In the genomic region with DNA sequence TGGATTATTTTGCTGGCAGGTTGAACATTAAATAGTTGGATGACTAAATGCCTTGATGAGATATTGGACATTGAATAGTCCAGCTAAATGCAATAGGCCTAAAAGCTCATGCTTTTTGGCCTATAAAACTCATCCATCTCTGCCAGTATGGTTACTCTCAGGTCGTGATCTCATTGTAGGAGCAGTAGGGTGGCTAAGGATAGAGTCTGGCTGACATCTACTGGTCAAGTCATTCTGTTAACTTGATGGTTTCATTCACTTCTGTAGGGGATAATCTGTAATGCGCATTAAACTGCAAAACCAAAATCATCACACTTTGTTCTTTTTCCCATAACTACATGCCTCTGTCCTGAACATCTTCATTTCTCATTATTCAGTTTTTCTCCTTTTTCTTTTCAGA, we compare ENCODE assay signal across 9 cellular contexts.
DNase-seq lines count a peak whose midpoint lies in the region; ATAC-seq and TF ChIP-seq lines count a peak whose summit lies in the region.
"Had no signal": no experiment of that assay in that cellular context is flagged by ENCODE, and none has a peak within 500 bp of the region (broad histone marks: within the 10 kb centered on the region; RNA-seq: fewer than 3 reads in every experiment).

No MANE protein-coding gene starts in this region.

- intact Hi-C loops in activated CD4-positive, alpha-beta T cell treated with anti-CD3 and anti-CD28 coated beads for 36 hours (cut with DNase I, micrococcal nuclease), result no loop called here

- POLR2A ChIA-PET in activated CD4-positive, alpha-beta T cell treated with anti-CD3 and anti-CD28 coated beads for 36 hours (lab: Charles Lee), result no interaction called here
- POLR2A ChIA-PET in activated CD4-positive, alpha-beta T cell treated with anti-CD3 and anti-CD28 coated beads, Interleukin-2, amount 10 ng/mL, durations not matched to agents 7 days and 5 days (lab: Charles Lee), result no interaction called here

- no peak overlapping the region for H3K4me3 Mint-ChIP-seq in osteocyte (ENCODE audit: unreplicated experiment)
- no peak overlapping the region for H3K4me3 Mint-ChIP-seq in activated CD4-positive, alpha-beta T cell treated with anti-CD3 and anti-CD28 coated beads for 36 hours
- no peak overlapping the region for H3K4me3 Mint-ChIP-seq in activated CD4-positive, alpha-beta T cell treated with anti-CD3 and anti-CD28 coated beads, Interleukin-2, amount 10 ng/mL, durations not matched to agents 7 days and 5 days

- H3K4me3 ChIP-seq in cardiac fibroblast (replicated peaks in 1 of 2; ENCODE audit: low read depth in 2 of 2, low read length in 2 of 2), result no peak overlapping the region
- H3K4me3 ChIP-seq: K562 had no signal

- DNase-seq in GM04504 (ENCODE audit: low read depth) (peak; percentile 40), NCI-H1105 (lab: John Stamatoyannopoulos, UW) (peak; percentile 5), cardiac fibroblast (ENCODE audit: low read depth in 2 of 2) (peak; percentile 21 to 81), osteocyte (ENCODE audit: extremely low spot score, unreplicated experiment) (no peak), GM20000 (ENCODE audit: low spot score) (no peak)
- no peak for DNase-seq in stimulated activated CD8-positive, alpha-beta memory T cell treated with anti-CD3 and anti-CD28 coated beads, Interleukin-4, amount 100 ng/mL, for 48 hours
- no peak for DNase-seq in activated CD4-positive, alpha-beta T cell treated with anti-CD3 and anti-CD28 coated beads for 36 hours
- DNase-seq in activated CD4-positive, alpha-beta T cell treated with anti-CD3 and anti-CD28 coated beads, Interleukin-2, amount 10 ng/mL, durations not matched to agents 7 days and 5 days, result no peak

- CTCF ChIA-PET in activated CD4-positive, alpha-beta T cell treated with anti-CD3 and anti-CD28 coated beads for 36 hours (lab: Charles Lee), result no interaction called here
- CTCF ChIA-PET in activated CD4-positive, alpha-beta T cell treated with anti-CD3 and anti-CD28 coated beads, Interleukin-2, amount 10 ng/mL, durations not matched to agents 7 days and 5 days (lab: Charles Lee), result no interaction called here

- peaks cover 2% of the 10 kb centered on the region for H3K4me1 Mint-ChIP-seq in osteocyte (ENCODE audit: unreplicated experiment)
- no peaks in the 10 kb centered on the region for H3K4me1 Mint-ChIP-seq in activated CD4-positive, alpha-beta T cell treated with anti-CD3 and anti-CD28 coated beads for 36 hours
- H3K4me1 Mint-ChIP-seq in activated CD4-positive, alpha-beta T cell treated with anti-CD3 and anti-CD28 coated beads, Interleukin-2, amount 10 ng/mL, durations not matched to agents 7 days and 5 days, result no peaks in the 10 kb centered on the region

- H3K9me3 Mint-ChIP-seq in osteocyte (ENCODE audit: unreplicated experiment), result no peaks in the 10 kb centered on the region
- H3K9me3 Mint-ChIP-seq in activated CD4-positive, alpha-beta T cell treated with anti-CD3 and anti-CD28 coated beads for 36 hours (ENCODE audit: low read depth), result no peaks in the 10 kb centered on the region
- H3K9me3 Mint-ChIP-seq in activated CD4-positive, alpha-beta T cell treated with anti-CD3 and anti-CD28 coated beads, Interleukin-2, amount 10 ng/mL, durations not matched to agents 7 days and 5 days, result no peaks in the 10 kb centered on the region

- ATAC-seq in activated CD4-positive, alpha-beta T cell treated with anti-CD3 and anti-CD28 coated beads for 36 hours, result no peak
- ATAC-seq: K562 had no signal

- TF ChIP-seq CTCF in cardiac fibroblast (IDR thresholded peaks at IDR 0.05; ENCODE audit: low read depth, low read length) (peak; percentile 64), osteocyte (IDR thresholded peaks at IDR 0.05) (peak; percentile 73), GM20000 (IDR thresholded peaks at IDR 0.05; ENCODE audit: extremely low read depth, missing control alignments) (no peak)

- no peak overlapping the region for H3K27ac Mint-ChIP-seq in osteocyte (ENCODE audit: unreplicated experiment)
- H3K27ac Mint-ChIP-seq in activated CD4-positive, alpha-beta T cell treated with anti-CD3 and anti-CD28 coated beads for 36 hours, result no peak overlapping the region
- no peak overlapping the region for H3K27ac Mint-ChIP-seq in activated CD4-positive, alpha-beta T cell treated with anti-CD3 and anti-CD28 coated beads, Interleukin-2, amount 10 ng/mL, durations not matched to agents 7 days and 5 days

- peaks cover 13% of the 10 kb centered on the region for H3K27me3 Mint-ChIP-seq in osteocyte (ENCODE audit: unreplicated experiment)
- no peaks in the 10 kb centered on the region for H3K27me3 Mint-ChIP-seq in activated CD4-positive, alpha-beta T cell treated with anti-CD3 and anti-CD28 coated beads for 36 hours
- no peaks in the 10 kb centered on the region for H3K27me3 Mint-ChIP-seq in activated CD4-positive, alpha-beta T cell treated with anti-CD3 and anti-CD28 coated beads, Interleukin-2, amount 10 ng/mL, durations not matched to agents 7 days and 5 days

- no peaks in the 10 kb centered on the region for H3K36me3 Mint-ChIP-seq in osteocyte (ENCODE audit: unreplicated experiment)
- H3K36me3 Mint-ChIP-seq in activated CD4-positive, alpha-beta T cell treated with anti-CD3 and anti-CD28 coated beads for 36 hours (ENCODE audit: low read depth), result no peaks in the 10 kb centered on the region
- no peaks in the 10 kb centered on the region for H3K36me3 Mint-ChIP-seq in activated CD4-positive, alpha-beta T cell treated with anti-CD3 and anti-CD28 coated beads, Interleukin-2, amount 10 ng/mL, durations not matched to agents 7 days and 5 days (ENCODE audit: low read depth)

Comparison
In these comparisons a context has a peak if more than half of its experiments do, and no peak if none do; other contexts are left out.
1. DNase-seq: peak in GM04504 (single experiment), NCI-H1105 (single experiment) and cardiac fibroblast (2 of 2); none in osteocyte (single experiment), GM20000 (single experiment), stimulated activated CD8-positive, alpha-beta memory T cell treated with anti-CD3 and anti-CD28 coated beads, Interleukin-4, amount 100 ng/mL, for 48 hours (single experiment), activated CD4-positive, alpha-beta T cell treated with anti-CD3 and anti-CD28 coated beads for 36 hours (single experiment) and activated CD4-positive, alpha-beta T cell treated with anti-CD3 and anti-CD28 coated beads, Interleukin-2, amount 10 ng/mL, durations not matched to agents 7 days and 5 days (single experiment).